In the genomic region with DNA sequence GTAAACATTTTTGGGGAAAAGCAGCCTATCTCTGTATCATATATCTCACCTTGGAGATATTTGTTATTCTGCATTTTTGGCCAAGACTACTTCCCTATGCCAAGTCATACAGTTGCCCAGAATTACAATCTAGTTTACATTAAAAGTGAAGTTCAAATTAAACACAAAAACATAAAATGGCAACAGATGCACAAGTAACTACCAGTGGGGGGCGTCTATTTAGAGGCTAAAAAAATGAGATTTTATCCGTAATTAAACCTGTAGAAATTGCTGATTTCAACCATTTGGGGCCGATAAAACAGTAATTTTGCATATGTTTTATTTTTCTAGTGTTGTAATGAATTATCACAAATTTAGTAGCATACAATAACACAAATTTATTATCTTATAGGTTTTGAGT, we compare ENCODE assay signal across 20 cellular contexts.
DNase-seq lines count a peak whose midpoint lies in the region; ATAC-seq and TF ChIP-seq lines count a peak whose summit lies in the region.
"Had no signal": no experiment of that assay in that cellular context is flagged by ENCODE, and none has a peak within 500 bp of the region (broad histone marks: within the 10 kb centered on the region; RNA-seq: fewer than 3 reads in every experiment).

No MANE protein-coding gene starts in this region.

- no peaks in the 10 kb centered on the region for H3K27me3 ChIP-seq in kidney epithelial cell (ENCODE audit: control insufficient read depth, insufficient read depth, low read length)
- H3K27me3 ChIP-seq: BLaER1, SJSA1 had no signal

- H3K27ac ChIP-seq in VCaP = no peak overlapping the region
- H3K27ac ChIP-seq: BLaER1, SJSA1 had no signal

- in situ Hi-C loops in GM13977 (cut with MboI; ENCODE audit: low pct_unique_long_range_greater_than_20kb, low sequenced_read_pairs, unreplicated experiment) = no loop called here

- ATAC-seq in HG03442 (IDR thresholded peaks at IDR 0.05; ENCODE audit: unreplicated experiment) = no peak
- no peak for ATAC-seq in GM21529 (IDR thresholded peaks at IDR 0.05; ENCODE audit: unreplicated experiment)
- ATAC-seq: Right ventricle myocardium inferior had no signal

- H3K4me3 ChIP-seq in LNCaP clone FGC (ENCODE audit: low read depth, low read length) (no peak overlapping the region), kidney epithelial cell (ENCODE audit: low read depth, low read length) (no peak overlapping the region)
- H3K4me3 ChIP-seq: BLaER1, SJSA1 had no signal

- no peaks in the 10 kb centered on the region for H3K36me3 ChIP-seq in kidney epithelial cell (ENCODE audit: control insufficient read depth, insufficient read depth, low read length)
- H3K36me3 ChIP-seq: BLaER1, SJSA1 had no signal

- DNase-seq in GM13977 (ENCODE audit: low spot score) = no peak
- no peak for DNase-seq in LNCaP clone FGC (ENCODE audit: low read depth)
- DNase-seq in kidney epithelial cell (ENCODE audit: low read depth) = no peak
- DNase-seq in DMS53 (lab: John Stamatoyannopoulos, UW) = no peak
- DNase-seq in activated T-cell treated with anti-CD3 and anti-CD28 coated beads, Interleukin-2, amount 50 U/mL, for 48 hours = no peak
- DNase-seq: CD4-positive, alpha-beta T cell; KG1; NCI-H1048; NCI-H1417; NCI-H1694; NCI-H2029 treated with DMSO at 0.1 percent for 48 hours; NCI-H2227 treated with DMSO at 0.1 percent for 48 hours; NCI-H526 treated with DMSO at 0.1 percent for 48 hours; T-helper 1 cell had no signal

- TF ChIP-seq CTCF in GM13977 (IDR thresholded peaks at IDR 0.05; ENCODE audit: extremely low read depth, insufficient read depth, missing control alignments) = peak; percentile 8
- TF ChIP-seq CTCF in LNCaP clone FGC (IDR thresholded peaks at IDR 0.05; ENCODE audit: control insufficient read depth, extremely low read depth, insufficient read depth) = 0 out of 2 replicates have a peak, but pooled peaks have one; percentile 0
- 0 out of 2 replicates have a peak, but pooled peaks have one; percentile 4 for TF ChIP-seq CTCF in VCaP (conservative IDR thresholded peaks at IDR 0.05)
- TF ChIP-seq CTCF in kidney epithelial cell (IDR thresholded peaks at IDR 0.05; ENCODE audit: insufficient read depth, low read length, poor library complexity, severe bottlenecking) = peak; percentile 10
